Comparison of ENCODE assay signal across 12 cellular contexts in the genomic region with DNA sequence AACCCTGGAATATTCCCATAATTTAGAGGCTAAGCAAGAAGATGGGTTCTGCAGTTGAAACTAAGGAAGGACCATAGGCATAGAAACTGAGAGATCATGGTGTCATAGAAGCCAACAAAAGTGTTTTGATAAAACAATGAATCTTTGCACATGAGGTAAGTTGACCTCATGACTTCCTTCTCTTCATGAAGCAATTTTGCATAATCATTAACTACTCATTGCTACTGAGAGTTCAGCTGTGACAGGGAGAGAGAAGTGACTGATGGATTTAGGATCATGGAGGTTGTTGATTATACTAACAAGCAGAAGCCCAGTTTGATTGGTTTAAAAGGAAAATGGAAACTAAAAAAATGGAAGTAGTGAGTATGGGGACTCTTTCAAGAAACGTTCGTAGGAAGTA. TPM values are rescaled to one million over a fixed set of nuclear protein-coding genes. Genes with fewer than 3 reads are reported as not detected.
DNase-seq lines count a peak whose midpoint lies in the region; ATAC-seq and TF ChIP-seq lines count a peak whose summit lies in the region.
"Had no signal": no experiment of that assay in that cellular context is flagged by ENCODE, and none has a peak within 500 bp of the region (broad histone marks: within the 10 kb centered on the region; RNA-seq: fewer than 3 reads in every experiment).

No MANE protein-coding gene starts in this region.

- H3K27me3 ChIP-seq in HAP-1 (ENCODE audit: low read depth), result peaks cover 18% of the 10 kb centered on the region
- H3K27me3 ChIP-seq: gastrocnemius medialis had no signal

- no peak overlapping the region for H3K4me3 ChIP-seq in HAP-1
- H3K4me3 ChIP-seq: gastrocnemius medialis had no signal

- TF ChIP-seq CTCF in activated CD8-positive, alpha-beta T cell treated with anti-CD3 and anti-CD28 coated beads for 36 hours (IDR thresholded peaks at IDR 0.05), result no peak

- H3K4me3 Mint-ChIP-seq in activated CD8-positive, alpha-beta T cell treated with anti-CD3 and anti-CD28 coated beads for 36 hours, result no peak overlapping the region
- H3K4me3 Mint-ChIP-seq in activated CD8-positive, alpha-beta T cell treated with anti-CD3 and anti-CD28 coated beads, Interleukin-2, amount 10 ng/mL, durations not matched to agents 7 days and 5 days, result no peak overlapping the region
- no peak overlapping the region for H3K4me3 Mint-ChIP-seq in activated naive CD8-positive, alpha-beta T cell treated with anti-CD3 and anti-CD28 coated beads, Interleukin-2, amount 10 ng/mL, durations not matched to agents 7 days and 5 days
- H3K4me3 Mint-ChIP-seq in stimulated activated naive B cell treated with anti-CD40 and anti-IgM and Interleukin-4, amounts not matched to agents 10 μg/mL and 1 μg/mL and 100 μg/mL, for 72 hours, result no peak overlapping the region

- CTCF ChIA-PET in activated CD8-positive, alpha-beta T cell treated with anti-CD3 and anti-CD28 coated beads for 36 hours (lab: Charles Lee), result interaction anchor here (0.7 kb wide), 1 partner anchor 32 kb away, joined by 3 read pairs; no protein-coding TSS in a partner anchor
- CTCF ChIA-PET in activated CD8-positive, alpha-beta T cell treated with anti-CD3 and anti-CD28 coated beads, Interleukin-2, amount 10 ng/mL, durations not matched to agents 7 days and 5 days (lab: Charles Lee), result interaction anchor here (1.4 kb wide), 1 partner anchor 28 kb away, joined by 3 read pairs; no protein-coding TSS in a partner anchor

- H3K27ac Mint-ChIP-seq in activated CD8-positive, alpha-beta T cell treated with anti-CD3 and anti-CD28 coated beads for 36 hours, result peak overlapping the region; percentile 73
- H3K27ac Mint-ChIP-seq in activated CD8-positive, alpha-beta T cell treated with anti-CD3 and anti-CD28 coated beads, Interleukin-2, amount 10 ng/mL, durations not matched to agents 7 days and 5 days, result no peak overlapping the region
- peak overlapping the region; percentile 4 for H3K27ac Mint-ChIP-seq in activated naive CD8-positive, alpha-beta T cell treated with anti-CD3 and anti-CD28 coated beads, Interleukin-2, amount 10 ng/mL, durations not matched to agents 7 days and 5 days
- H3K27ac Mint-ChIP-seq in stimulated activated naive B cell treated with anti-CD40 and anti-IgM and Interleukin-4, amounts not matched to agents 10 μg/mL and 1 μg/mL and 100 μg/mL, for 72 hours, result peak overlapping the region; percentile 27

- in situ Hi-C loops in HAP-1 (cut with MboI; ENCODE audit: low sequenced_read_pairs), result no loop called here

- H3K9me3 ChIP-seq in HAP-1, result no peaks in the 10 kb centered on the region
- H3K9me3 ChIP-seq: gastrocnemius medialis had no signal

- H3K27me3 Mint-ChIP-seq in activated CD8-positive, alpha-beta T cell treated with anti-CD3 and anti-CD28 coated beads for 36 hours, result no peaks in the 10 kb centered on the region
- no peaks in the 10 kb centered on the region for H3K27me3 Mint-ChIP-seq in activated CD8-positive, alpha-beta T cell treated with anti-CD3 and anti-CD28 coated beads, Interleukin-2, amount 10 ng/mL, durations not matched to agents 7 days and 5 days (ENCODE audit: low read depth)
- no peaks in the 10 kb centered on the region for H3K27me3 Mint-ChIP-seq in activated naive CD8-positive, alpha-beta T cell treated with anti-CD3 and anti-CD28 coated beads, Interleukin-2, amount 10 ng/mL, durations not matched to agents 7 days and 5 days
- no peaks in the 10 kb centered on the region for H3K27me3 Mint-ChIP-seq in stimulated activated naive B cell treated with anti-CD40 and anti-IgM and Interleukin-4, amounts not matched to agents 10 μg/mL and 1 μg/mL and 100 μg/mL, for 72 hours

- peaks cover 12% of the 10 kb centered on the region for H3K36me3 Mint-ChIP-seq in activated CD8-positive, alpha-beta T cell treated with anti-CD3 and anti-CD28 coated beads for 36 hours (ENCODE audit: low read depth)
- peaks cover 46% of the 10 kb centered on the region for H3K36me3 Mint-ChIP-seq in activated CD8-positive, alpha-beta T cell treated with anti-CD3 and anti-CD28 coated beads, Interleukin-2, amount 10 ng/mL, durations not matched to agents 7 days and 5 days (ENCODE audit: low read depth)
- H3K36me3 Mint-ChIP-seq in activated naive CD8-positive, alpha-beta T cell treated with anti-CD3 and anti-CD28 coated beads, Interleukin-2, amount 10 ng/mL, durations not matched to agents 7 days and 5 days, result peaks cover 46% of the 10 kb centered on the region
- peaks cover 3% of the 10 kb centered on the region in 2 donors for H3K36me3 Mint-ChIP-seq in stimulated activated naive B cell treated with anti-CD40 and anti-IgM and Interleukin-4, amounts not matched to agents 10 μg/mL and 1 μg/mL and 100 μg/mL, for 72 hours

- no peaks in the 10 kb centered on the region for H3K9me3 Mint-ChIP-seq in activated CD8-positive, alpha-beta T cell treated with anti-CD3 and anti-CD28 coated beads for 36 hours
- H3K9me3 Mint-ChIP-seq in activated CD8-positive, alpha-beta T cell treated with anti-CD3 and anti-CD28 coated beads, Interleukin-2, amount 10 ng/mL, durations not matched to agents 7 days and 5 days (ENCODE audit: insufficient read depth), result no peaks in the 10 kb centered on the region
- H3K9me3 Mint-ChIP-seq in activated naive CD8-positive, alpha-beta T cell treated with anti-CD3 and anti-CD28 coated beads, Interleukin-2, amount 10 ng/mL, durations not matched to agents 7 days and 5 days, result peaks cover 3% of the 10 kb centered on the region
- peaks cover 2 to 4% of the 10 kb centered on the region in 2 donors for H3K9me3 Mint-ChIP-seq in stimulated activated naive B cell treated with anti-CD40 and anti-IgM and Interleukin-4, amounts not matched to agents 10 μg/mL and 1 μg/mL and 100 μg/mL, for 72 hours

- peak; percentile 71 for ATAC-seq in activated CD8-positive, alpha-beta T cell treated with anti-CD3 and anti-CD28 coated beads for 36 hours
- no peak for ATAC-seq in activated CD8-positive, alpha-beta T cell treated with anti-CD3 and anti-CD28 coated beads, Interleukin-2, amount 10 ng/mL, durations not matched to agents 7 days and 5 days
- peak; percentile 61 for ATAC-seq in HG03139 (IDR thresholded peaks at IDR 0.05; ENCODE audit: unreplicated experiment)
- no peak for ATAC-seq in activated naive CD8-positive, alpha-beta T cell treated with anti-CD3 and anti-CD28 coated beads, Interleukin-2, amount 10 ng/mL, durations not matched to agents 7 days and 5 days (ENCODE audit: low read depth)
- peak; percentile 74 to 85 for ATAC-seq in stimulated activated naive B cell treated with anti-CD40 and anti-IgM and Interleukin-4, amounts not matched to agents 10 μg/mL and 1 μg/mL and 100 μg/mL, for 72 hours (replicated peaks)
- ATAC-seq in GM19023 (IDR thresholded peaks at IDR 0.05; ENCODE audit: unreplicated experiment), result no peak
- ATAC-seq: gastrocnemius medialis had no signal

- H3K4me1 ChIP-seq in HAP-1, result peaks cover 8% of the 10 kb centered on the region
- H3K4me1 ChIP-seq: gastrocnemius medialis had no signal

- H3K4me1 Mint-ChIP-seq in activated CD8-positive, alpha-beta T cell treated with anti-CD3 and anti-CD28 coated beads for 36 hours (ENCODE audit: low read depth), result peaks cover 81% of the 10 kb centered on the region
- H3K4me1 Mint-ChIP-seq in activated CD8-positive, alpha-beta T cell treated with anti-CD3 and anti-CD28 coated beads, Interleukin-2, amount 10 ng/mL, durations not matched to agents 7 days and 5 days (ENCODE audit: low read depth), result peaks cover 67% of the 10 kb centered on the region
- peaks cover 57% of the 10 kb centered on the region for H3K4me1 Mint-ChIP-seq in activated naive CD8-positive, alpha-beta T cell treated with anti-CD3 and anti-CD28 coated beads, Interleukin-2, amount 10 ng/mL, durations not matched to agents 7 days and 5 days
- H3K4me1 Mint-ChIP-seq in stimulated activated naive B cell treated with anti-CD40 and anti-IgM and Interleukin-4, amounts not matched to agents 10 μg/mL and 1 μg/mL and 100 μg/mL, for 72 hours, result peaks cover 27 to 72% of the 10 kb centered on the region in 2 donors

- no peaks in the 10 kb centered on the region for H3K36me3 ChIP-seq in HAP-1 (replicated peaks)
- H3K36me3 ChIP-seq: gastrocnemius medialis had no signal

- DNase-seq in activated CD8-positive, alpha-beta T cell treated with anti-CD3 and anti-CD28 coated beads for 36 hours, result no peak
- DNase-seq in activated CD8-positive, alpha-beta T cell treated with anti-CD3 and anti-CD28 coated beads, Interleukin-2, amount 10 ng/mL, durations not matched to agents 7 days and 5 days, result no peak
- no peak for DNase-seq in activated naive CD8-positive, alpha-beta T cell treated with anti-CD3 and anti-CD28 coated beads, Interleukin-2, amount 10 ng/mL, durations not matched to agents 7 days and 5 days
- DNase-seq in stimulated activated naive B cell treated with anti-CD40 and anti-IgM and Interleukin-4, amounts not matched to agents 10 μg/mL and 1 μg/mL and 100 μg/mL, for 72 hours, result no peak
- DNase-seq in stimulated activated CD4-positive, alpha-beta T cell treated with anti-CD3 and anti-CD28 coated beads, Interleukin-4, amount 100 ng/mL, for 24 hours, result no peak
- DNase-seq in HAP-1 (ENCODE audit: low spot score in 2 of 2), result no peak
- DNase-seq: caudate nucleus, gastrocnemius medialis, RPMI8226, trophoblast cell had no signal

- POLR2A ChIA-PET in activated CD8-positive, alpha-beta T cell treated with anti-CD3 and anti-CD28 coated beads for 36 hours (lab: Charles Lee), result no interaction called here
- POLR2A ChIA-PET in activated CD8-positive, alpha-beta T cell treated with anti-CD3 and anti-CD28 coated beads, Interleukin-2, amount 10 ng/mL, durations not matched to agents 7 days and 5 days (lab: Charles Lee), result no interaction called here
- POLR2A ChIA-PET in activated naive CD8-positive, alpha-beta T cell treated with anti-CD3 and anti-CD28 coated beads, Interleukin-2, amount 10 ng/mL, durations not matched to agents 7 days and 5 days (lab: Charles Lee), result no interaction called here

- intact Hi-C loops in activated CD8-positive, alpha-beta T cell treated with anti-CD3 and anti-CD28 coated beads for 36 hours (cut with micrococcal nuclease), result no loop called here

RNA-seq across cellular contexts. Expression of gene PARP8, which starts 51.2 kb away (rescaled TPM):
- total RNA-seq in activated CD8-positive, alpha-beta T cell treated with anti-CD3 and anti-CD28 coated beads for 36 hours, result 10 to 100 TPM; 42.9 to 48.3 TPM
- total RNA-seq in activated CD8-positive, alpha-beta T cell treated with anti-CD3 and anti-CD28 coated beads, Interleukin-2, amount 10 ng/mL, durations not matched to agents 7 days and 5 days, result 10 to 100 TPM; 78.5 to 80.0 TPM
- 100 to 1,000 TPM; 159 to 178 TPM for total RNA-seq in activated naive CD8-positive, alpha-beta T cell treated with anti-CD3 and anti-CD28 coated beads, Interleukin-2, amount 10 ng/mL, durations not matched to agents 7 days and 5 days

Comparison
In these comparisons a context has a peak if more than half of its experiments do, and no peak if none do; other contexts are left out.
1. ATAC-seq: peak in activated CD8-positive, alpha-beta T cell treated with anti-CD3 and anti-CD28 coated beads for 36 hours (single experiment), HG03139 (single experiment) and stimulated activated naive B cell treated with anti-CD40 and anti-IgM and Interleukin-4, amounts not matched to agents 10 μg/mL and 1 μg/mL and 100 μg/mL, for 72 hours (2 of 2); none in activated CD8-positive, alpha-beta T cell treated with anti-CD3 and anti-CD28 coated beads, Interleukin-2, amount 10 ng/mL, durations not matched to agents 7 days and 5 days (single experiment), activated naive CD8-positive, alpha-beta T cell treated with anti-CD3 and anti-CD28 coated beads, Interleukin-2, amount 10 ng/mL, durations not matched to agents 7 days and 5 days (single experiment) and GM19023 (single experiment).